Comparison of ENCODE assay signal across 22 cellular contexts in genomic region chr15:33621156-33621555, GRCh38.
A peak's percentile ranks its signal among the peaks of the same experiment; 100 is the strongest.
DNase-seq lines count a peak whose midpoint lies in the region; ATAC-seq, FAIRE-seq and TF ChIP-seq lines count a peak whose summit lies in the region.
"Had no signal": no experiment of that assay in that cellular context is flagged by ENCODE, and none has a peak within 500 bp of the region (broad histone marks: within the 10 kb centered on the region; RNA-seq: fewer than 3 reads in every experiment).

No MANE protein-coding gene starts in this region.

- TF ChIP-seq CTCF in mammary epithelial cell (conservative IDR thresholded peaks at IDR 0.05 in 1 of 2, IDR thresholded peaks at IDR 0.05 in 1 of 2; ENCODE audit: extremely low read depth in 1 of 2, insufficient read depth in 1 of 2, low read depth in 1 of 2, low read length in 2 of 2) (no peak), breast epithelium (IDR thresholded peaks at IDR 0.05) (no peak), bronchial epithelial cell (IDR thresholded peaks at IDR 0.05; ENCODE audit: insufficient read depth, low read length, severe bottlenecking) (no peak), epithelial cell of esophagus (IDR thresholded peaks at IDR 0.05; ENCODE audit: insufficient read depth, low read depth, low read length, missing control alignments) (no peak), omental fat pad (IDR thresholded peaks at IDR 0.05) (no peak)

- H3K9me3 ChIP-seq in mammary epithelial cell (replicated peaks; ENCODE audit: insufficient read depth, low read length): no peaks in the 10 kb centered on the region
- no peaks in the 10 kb centered on the region for H3K9me3 ChIP-seq in breast epithelium
- H3K9me3 ChIP-seq in Karpas-422 (ENCODE audit: low read length): no peaks in the 10 kb centered on the region
- H3K9me3 ChIP-seq: BE2C had no signal

- TF ChIP-seq POLR2A in breast epithelium (IDR thresholded peaks at IDR 0.05): no peak

- ATAC-seq in GM19455 (IDR thresholded peaks at IDR 0.05; ENCODE audit: unreplicated experiment): no peak
- ATAC-seq in omental fat pad (ENCODE audit: low FRiP score): no peak
- no peak for ATAC-seq in HG03521 (IDR thresholded peaks at IDR 0.05; ENCODE audit: unreplicated experiment)

- H3K4me2 ChIP-seq in mammary epithelial cell (ENCODE audit: insufficient read depth, low read depth, low read length) (no peak overlapping the region), Karpas-422 (ENCODE audit: low read depth, low read length, poor library complexity, severe bottlenecking) (no peak overlapping the region)

- FAIRE-seq in bronchial epithelial cell (lab: Jason Lieb, UNC): no peak
- FAIRE-seq: G401.6, GM12892, GM18507, H1 had no signal

- H3K9me2 ChIP-seq in Karpas-422 (replicated peaks; ENCODE audit: insufficient read depth, low read length): no peaks in the 10 kb centered on the region

- intact Hi-C loops in mammary epithelial cell (cut with micrococcal nuclease): no loop called here
- intact Hi-C loops in breast epithelium (cut with DNase I; ENCODE audit: low total_unique reads): no loop called here

- H3K36me3 ChIP-seq in mammary epithelial cell (ENCODE audit: insufficient read depth, low read length) (no peaks in the 10 kb centered on the region), breast epithelium (no peaks in the 10 kb centered on the region), bronchial epithelial cell (ENCODE audit: control insufficient read depth, insufficient read depth, low read length) (no peaks in the 10 kb centered on the region), Karpas-422 (ENCODE audit: insufficient read depth, low read length) (no peaks in the 10 kb centered on the region)
- H3K36me3 ChIP-seq: BE2C had no signal

- H3K4me3 ChIP-seq in mammary epithelial cell (replicated peaks in 1 of 3; ENCODE audit: insufficient read depth in 1 of 3, low read depth in 2 of 3, low read length in 3 of 3) (no peak overlapping the region), breast epithelium (no peak overlapping the region), bronchial epithelial cell (ENCODE audit: low read depth, low read length) (no peak overlapping the region), epithelial cell of esophagus (ENCODE audit: low read length) (no peak overlapping the region), Karpas-422 (ENCODE audit: low read length) (no peak overlapping the region)

- no peak overlapping the region for H2AFZ ChIP-seq in mammary epithelial cell (ENCODE audit: low read depth, low read length)
- no peak overlapping the region for H2AFZ ChIP-seq in Karpas-422 (ENCODE audit: low read length)

- in situ Hi-C loops in mammary epithelial cell (cut with MboI; ENCODE audit: low sequenced_read_pairs in 2 of 2): no loop called here

- H3K9ac ChIP-seq in mammary epithelial cell (ENCODE audit: insufficient read depth, low read length) (no peak overlapping the region), Karpas-422 (ENCODE audit: low read length) (no peak overlapping the region)

- dilution Hi-C loops in mammary epithelial cell (cut with HindIII; ENCODE audit: low sequenced_read_pairs): no loop called here

- H3K79me2 ChIP-seq in mammary epithelial cell (ENCODE audit: insufficient read depth, low read length) (no peaks in the 10 kb centered on the region), Karpas-422 (ENCODE audit: low read length) (no peaks in the 10 kb centered on the region)

- H3K27ac ChIP-seq in mammary epithelial cell (ENCODE audit: insufficient read depth, low read depth, low read length) (no peak overlapping the region), breast epithelium (no peak overlapping the region), Karpas-422 (ENCODE audit: low read length) (no peak overlapping the region)
- H3K27ac ChIP-seq: HL-60 had no signal

- H3K27me3 ChIP-seq in mammary epithelial cell (ENCODE audit: insufficient read depth, low read length) (no peaks in the 10 kb centered on the region), breast epithelium (no peaks in the 10 kb centered on the region), bronchial epithelial cell (ENCODE audit: control insufficient read depth, insufficient read depth, low read length) (no peaks in the 10 kb centered on the region), Karpas-422 (ENCODE audit: low read length) (no peaks in the 10 kb centered on the region)
- H3K27me3 ChIP-seq: BE2C had no signal

- H4K20me1 ChIP-seq in mammary epithelial cell (ENCODE audit: insufficient read depth, low read length): no peaks in the 10 kb centered on the region
- H4K20me1 ChIP-seq in Karpas-422 (ENCODE audit: insufficient read depth, low read depth, low read length): no peaks in the 10 kb centered on the region

- no TSS peak for BruUV-seq in mammary epithelial cell (replicated peaks; lab: Mats Ljungman, UMichigan)

- DNase-seq in mammary epithelial cell: peak; percentile 1
- DNase-seq in breast epithelium (ENCODE audit: low spot score in 2 of 2): no peak
- peak; percentile 25 for DNase-seq in bronchial epithelial cell (ENCODE audit: low read depth)
- peak; percentile 18 for DNase-seq in epithelial cell of esophagus (ENCODE audit: low read depth)
- DNase-seq in Karpas-422: no peak
- no peak for DNase-seq in omental fat pad (ENCODE audit: low spot score)
- DNase-seq: 8988T; BE2C; C1 segment of cervical spinal cord; CD4-positive, CD25-positive, alpha-beta regulatory T cell; CD8-positive, alpha-beta memory T cell; COR-L47; DMS 273 treated with DMSO at 0.1 percent for 48 hours; DMS53; H9 had no signal

- H3K4me1 ChIP-seq in mammary epithelial cell (ENCODE audit: insufficient read depth, low read length): no peaks in the 10 kb centered on the region
- no peaks in the 10 kb centered on the region for H3K4me1 ChIP-seq in breast epithelium
- H3K4me1 ChIP-seq in Karpas-422 (ENCODE audit: low read length): no peaks in the 10 kb centered on the region
- H3K4me1 ChIP-seq: BE2C had no signal

- CTCF ChIA-PET in mammary epithelial cell (lab: Charles Lee; ENCODE audit: low non-redundant PET): no interaction called here

Comparison
In these comparisons a context has a peak if more than half of its experiments do, and no peak if none do; other contexts are left out.
1. DNase-seq: peak in mammary epithelial cell (single experiment), bronchial epithelial cell (single experiment) and epithelial cell of esophagus (single experiment); none in breast epithelium (0 of 2), Karpas-422 (single experiment) and omental fat pad (single experiment).